Comparison of ENCODE assay signal across 22 cellular contexts in the genomic region with DNA sequence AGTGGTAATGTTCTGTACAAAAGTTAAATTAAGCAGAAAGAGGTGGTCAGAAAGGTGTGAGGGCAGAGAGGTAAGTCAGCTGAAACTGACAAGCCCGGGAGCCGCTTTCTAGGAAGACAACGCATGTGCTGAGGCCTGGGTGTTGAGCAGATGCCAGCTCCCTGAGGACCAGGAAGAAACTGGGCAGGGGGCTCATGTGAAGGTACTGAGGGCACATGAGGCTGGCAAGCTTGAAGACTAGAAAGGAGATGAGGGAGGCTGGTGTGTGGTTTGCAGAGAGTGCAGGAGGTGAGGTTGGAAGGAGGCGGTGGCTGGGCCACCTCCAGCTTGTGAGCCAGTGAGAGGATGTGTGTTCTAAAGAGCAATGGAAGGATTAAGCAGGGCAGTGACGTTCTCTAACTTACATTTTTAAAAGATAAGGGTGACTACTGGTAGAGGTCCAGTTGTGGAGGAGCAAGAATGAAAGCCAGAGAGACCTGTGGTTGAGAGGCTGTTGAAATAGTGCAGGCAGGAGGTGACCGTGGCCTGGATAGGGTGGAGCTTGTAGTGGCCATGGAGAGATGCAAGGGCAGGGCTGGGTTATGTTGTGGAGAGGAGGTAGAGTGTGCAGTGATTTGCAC.
"Had no signal": no experiment of that assay in that cellular context is flagged by ENCODE, and none has a peak within 500 bp of the region (broad histone marks: within the 10 kb centered on the region; RNA-seq: fewer than 3 reads in every experiment).

No MANE protein-coding gene starts in this region.

- H3K4me3 ChIP-seq: gastrocnemius medialis, skin epidermis, suprapubic skin had no signal

- H3K9me3 Mint-ChIP-seq: activated naive CD4-positive, alpha-beta T cell treated with anti-CD3 and anti-CD28 coated beads for 36 hours; activated T-helper 2 cell treated with anti-CD3 and anti-CD28 coated beads, Interferon-gamma antibody, Interleukin-2, Interleukin-4, amounts not matched to agents 10 μg/mL and 5 μg/mL and 100 μg/mL, durations not matched to agents 14 hours and 24 hours and 36 hours; nephron had no signal

- ATAC-seq: gastrocnemius medialis; SK-N-SH treated with all-trans-retinoic acid at 6 μM for 48 hours; stimulated activated naive CD8-positive, alpha-beta T cell treated with anti-CD3 and anti-CD28 coated beads, Interleukin-15, Interleukin-2, amounts not matched to agents 100 U/mL and 50 U/mL, for 24 hours had no signal

- H3K27me3 ChIP-seq: gastrocnemius medialis, suprapubic skin had no signal

- H3K27ac ChIP-seq: gastrocnemius medialis, skin epidermis, suprapubic skin, VCaP had no signal

- H3K27ac Mint-ChIP-seq: activated naive CD4-positive, alpha-beta T cell treated with anti-CD3 and anti-CD28 coated beads for 36 hours; activated T-helper 2 cell treated with anti-CD3 and anti-CD28 coated beads, Interferon-gamma antibody, Interleukin-2, Interleukin-4, amounts not matched to agents 10 μg/mL and 5 μg/mL and 100 μg/mL, durations not matched to agents 14 hours and 24 hours and 36 hours; nephron; progenitor cell of endocrine pancreas had no signal

- DNase-seq: activated CD4-positive, alpha-beta T cell treated with anti-CD3 and anti-CD28 coated beads for 1 hour; activated CD4-positive, alpha-beta T cell treated with anti-CD3 and anti-CD28 coated beads, Interleukin-2, amount 50 U/mL, for 4 hours; activated naive CD4-positive, alpha-beta T cell treated with anti-CD3 and anti-CD28 coated beads for 36 hours; activated T-cell treated with anti-CD3 and anti-CD28 coated beads, Interleukin-2, amount 50 U/mL, for 1 hour; caudate nucleus; cortex of kidney; effector CD4-positive, alpha-beta T cell; gastrocnemius medialis; nucleus accumbens; right cardiac atrium; stimulated activated CD4-positive, alpha-beta T cell treated with anti-CD3 and anti-CD28 coated beads, Interleukin-4, amount 100 ng/mL, for 24 hours; stimulated activated naive CD8-positive, alpha-beta T cell treated with anti-CD3 and anti-CD28 coated beads, Interleukin-15, Interleukin-2, amounts not matched to agents 100 U/mL and 50 U/mL, for 24 hours; T-helper 1 cell; T1000; trophoblast cell had no signal

- H3K4me3 Mint-ChIP-seq: activated naive CD4-positive, alpha-beta T cell treated with anti-CD3 and anti-CD28 coated beads for 36 hours; nephron had no signal

- H3K27me3 Mint-ChIP-seq: progenitor cell of endocrine pancreas had no signal

- H3K9me3 ChIP-seq: gastrocnemius medialis, suprapubic skin had no signal
